In genomic region chr12:91811481-91812287, GRCh38 we compare ENCODE assay signal across 8 cellular contexts.
A peak's percentile ranks its signal among the peaks of the same experiment; 100 is the strongest.
DNase-seq lines count a peak whose midpoint lies in the region; ATAC-seq, FAIRE-seq and TF ChIP-seq lines count a peak whose summit lies in the region.

No MANE protein-coding gene starts in this region.

- DNase-seq in AG08396 (ENCODE audit: low spot score) (peak; percentile 39), RWPE2 (ENCODE audit: low spot score) (no peak), frontal cortex (ENCODE audit: low spot score in 2 of 2) (peak; percentile 3 to 13), osteocyte (ENCODE audit: extremely low spot score, unreplicated experiment) (no peak), thyroid gland (peak; percentile 69 to 78)
- DNase-seq in activated effector memory CD4-positive, alpha-beta T cell treated with anti-CD3 and anti-CD28 coated beads, Interleukin-2, amount 50 U/mL, for 16 hours: peak; percentile 89

- H3K9me3 ChIP-seq in RWPE2 (ENCODE audit: severe bottlenecking) (no peaks in the 10 kb centered on the region), thyroid gland (no peaks in the 10 kb centered on the region)

- H3K4me1 ChIP-seq in RWPE2 (ENCODE audit: insufficient read depth, poor library complexity, severe bottlenecking): no peaks in the 10 kb centered on the region
- H3K4me1 ChIP-seq in thyroid gland: no peaks in the 10 kb centered on the region

- H3K27ac Mint-ChIP-seq in osteocyte (ENCODE audit: unreplicated experiment): no peak overlapping the region

- no peaks in the 10 kb centered on the region for H3K27me3 Mint-ChIP-seq in osteocyte (ENCODE audit: unreplicated experiment)

- intact Hi-C loops in thyroid gland (cut with DNase I): loop anchor here (5.0 to 10.0 kb wide), 2 partner anchors 333 to 761 kb away; partner anchors contain the start of gene BTG1

- no peaks in the 10 kb centered on the region for H3K27me3 ChIP-seq in RWPE2 (ENCODE audit: insufficient read depth, poor library complexity, severe bottlenecking)
- H3K27me3 ChIP-seq in thyroid gland: no peaks in the 10 kb centered on the region

- peak; percentile 75 for FAIRE-seq in frontal cortex (lab: Jason Lieb, UNC)

- 41 to 44% methylated on average over 5 of the region's 5 CpGs for WGBS in thyroid gland, 2 donors

- TF ChIP-seq CTCF in RWPE2 (IDR thresholded peaks at IDR 0.05; ENCODE audit: poor library complexity, severe bottlenecking): peak; percentile 85
- TF ChIP-seq CTCF in osteocyte (IDR thresholded peaks at IDR 0.05): peak; percentile 87
- TF ChIP-seq CTCF in thyroid gland (IDR thresholded peaks at IDR 0.05): peak; percentile 66 to 84 (median 70)

- H3K4me1 Mint-ChIP-seq in osteocyte (ENCODE audit: unreplicated experiment): peaks cover 3% of the 10 kb centered on the region

- ATAC-seq in GM18519 (IDR thresholded peaks at IDR 0.05; ENCODE audit: low FRiP score, unreplicated experiment): peak; percentile 78
- peak; percentile 83 for ATAC-seq in HG03442 (IDR thresholded peaks at IDR 0.05; ENCODE audit: unreplicated experiment)
- no peak for ATAC-seq in RWPE2 (ENCODE audit: low read depth)

- peaks cover 10% of the 10 kb centered on the region for H3K9me3 Mint-ChIP-seq in osteocyte (ENCODE audit: unreplicated experiment)

- no peak overlapping the region for H3K4me3 Mint-ChIP-seq in osteocyte (ENCODE audit: unreplicated experiment)

- H3K4me3 ChIP-seq in RWPE2 (ENCODE audit: severe bottlenecking) (no peak overlapping the region), thyroid gland (replicated peaks in 1 of 3) (no peak overlapping the region)

- no peaks in the 10 kb centered on the region for H3K36me3 ChIP-seq in RWPE2 (ENCODE audit: low read depth)
- H3K36me3 ChIP-seq in thyroid gland: no peaks in the 10 kb centered on the region

- H3K27ac ChIP-seq in RWPE2 (ENCODE audit: poor library complexity, severe bottlenecking) (no peak overlapping the region), thyroid gland (no peak overlapping the region)

- no peak for TF ChIP-seq POLR2A in thyroid gland (IDR thresholded peaks at IDR 0.05)

- H3K36me3 Mint-ChIP-seq in osteocyte (ENCODE audit: unreplicated experiment): peaks cover 4% of the 10 kb centered on the region

Comparison
In these comparisons a context has a peak if more than half of its experiments do, and no peak if none do; other contexts are left out.
1. DNase-seq: peak in AG08396 (single experiment), activated effector memory CD4-positive, alpha-beta T cell treated with anti-CD3 and anti-CD28 coated beads, Interleukin-2, amount 50 U/mL, for 16 hours (single experiment), frontal cortex (2 of 2) and thyroid gland (2 of 2); none in RWPE2 (single experiment) and osteocyte (single experiment).
2. Peak in every context shown above with its lines, with median percentiles within 50 percentile points of each other: CTCF ChIP-seq.